ENCODE assay signal across 8 cellular contexts in the genomic region with DNA sequence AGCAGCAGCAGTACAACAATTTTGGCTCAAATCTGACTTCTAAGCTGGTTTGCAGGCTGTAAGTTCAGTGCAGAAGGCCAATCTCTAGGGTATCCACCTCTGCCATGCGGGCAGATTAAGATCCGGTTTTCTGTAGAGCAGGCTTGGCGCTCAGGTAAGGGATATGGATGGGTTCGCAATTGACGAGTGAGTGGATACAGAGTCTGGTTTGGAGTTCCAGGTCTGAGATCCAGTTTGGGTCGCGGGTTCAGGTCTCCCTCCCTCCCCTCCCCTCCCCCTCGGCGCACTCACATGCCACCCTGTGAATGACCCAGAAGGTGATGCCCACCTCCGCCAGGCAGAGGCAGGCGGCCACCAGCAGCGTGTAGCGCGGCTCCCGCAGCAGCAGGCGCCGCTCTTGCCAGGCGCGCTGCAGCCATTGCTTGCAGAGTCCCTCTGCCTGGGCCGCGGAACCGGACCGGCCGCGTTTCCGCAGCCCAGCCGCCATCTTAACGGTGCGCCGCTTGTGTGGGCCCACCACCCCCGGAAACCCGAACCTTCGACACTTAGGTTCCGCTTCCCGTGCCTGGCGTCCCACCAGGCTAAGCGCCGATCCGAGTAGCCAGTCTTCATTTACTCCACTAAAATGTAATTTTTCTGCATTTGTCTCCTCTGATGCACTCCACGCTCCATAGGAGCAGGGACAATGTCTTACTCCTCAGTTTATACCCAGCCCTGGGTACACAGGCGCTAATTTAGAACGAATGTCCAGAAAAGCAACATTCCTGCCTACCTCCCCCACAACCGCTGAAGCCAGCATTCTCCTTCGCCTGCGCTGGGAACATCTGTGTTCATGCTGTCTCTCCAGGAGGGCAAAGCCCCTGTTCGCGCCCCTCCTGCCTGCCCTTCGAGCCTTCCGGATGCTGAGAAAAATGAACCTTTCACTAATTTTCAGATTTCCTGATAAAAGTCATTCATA. TPM values are rescaled to one million over a fixed set of nuclear protein-coding genes. Genes with fewer than 3 reads are reported as not detected.
DNase-seq lines count a peak whose midpoint lies in the region; ATAC-seq and TF ChIP-seq lines count a peak whose summit lies in the region.

ALG3 (minus strand) TSS at position 509 of the 958 bp plus-strand sequence; CDS start at position 487, 22 bp downstream.

- no peaks in the 10 kb centered on the region for H3K9me3 ChIP-seq in CD4-positive, alpha-beta T cell (ENCODE audit: control insufficient read depth, low read length)
- H3K9me3 ChIP-seq in OCI-LY1 (ENCODE audit: low read length) = no peaks in the 10 kb centered on the region

- peaks cover 21% of the 10 kb centered on the region for H3K4me1 Mint-ChIP-seq in CD4-positive, alpha-beta T cell (ENCODE audit: low read depth)

- TF ChIP-seq CTCF in CD4-positive, alpha-beta T cell (IDR thresholded peaks at IDR 0.05) = no peak
- TF ChIP-seq CTCF in OCI-LY1 (IDR thresholded peaks at IDR 0.05; ENCODE audit: low read length) = no peak

- peak within 1 kb of the TSS; percentile 98 for H3K9ac ChIP-seq in OCI-LY1 (ENCODE audit: low read length)

- peak within 1 kb of the TSS; percentile 61 for H3K27ac ChIP-seq in CD4-positive, alpha-beta T cell (ENCODE audit: low read depth, low read length)
- H3K27ac ChIP-seq in OCI-LY1 (ENCODE audit: low read depth, low read length, poor library complexity, severe bottlenecking) (peak within 1 kb of the TSS; percentile 94), epithelial cell of prostate (peak within 1 kb of the TSS; percentile 91)

- H3K4me3 Mint-ChIP-seq in CD4-positive, alpha-beta T cell = peak within 1 kb of the TSS; percentile 93

- H2AFZ ChIP-seq in OCI-LY1 (ENCODE audit: low read length) = peak within 1 kb of the TSS; percentile 98

- peaks cover 10% of the 10 kb centered on the region for H3K79me2 ChIP-seq in OCI-LY1 (ENCODE audit: insufficient read depth, low read length)

- CTCF ChIA-PET in CD4-positive, alpha-beta T cell (lab: Charles Lee) = interaction anchor here (1.1 to 3.4 kb wide), 5 partner anchors 12 to 103 kb away, joined by 4 to 21 read pairs (median 12); partner anchors contain the start of genes ABCF3 and CAMK2N2

- peak within 1 kb of the TSS; percentile 76 for H3K4me3 ChIP-seq in OCI-LY1 (ENCODE audit: low read depth, low read length, poor library complexity, severe bottlenecking)

- ATAC-seq in CD4-positive, alpha-beta T cell (ENCODE audit: poor library complexity) = peak; percentile 41
- ATAC-seq in GM19438 (IDR thresholded peaks at IDR 0.05; ENCODE audit: low read depth, unreplicated experiment) = peak; percentile 57

- peaks cover 14% of the 10 kb centered on the region for H3K4me1 ChIP-seq in OCI-LY1 (ENCODE audit: insufficient read depth, low read length, severe bottlenecking)

- no peaks in the 10 kb centered on the region for H3K27me3 Mint-ChIP-seq in CD4-positive, alpha-beta T cell

- intact Hi-C loops in CD4-positive, alpha-beta T cell (cut with DNase I, micrococcal nuclease) = loop anchor here (1.0 to 5.0 kb wide), 9 partner anchors 51 to 364 kb away; partner anchors contain the start of genes ABCC5 (in 1 of the 2), ABCF3 (in 1 of the 2), AP2M1 (in 1 of the 2) and CLCN2 (in 1 of the 2)

- peaks cover 32% of the 10 kb centered on the region for H3K36me3 Mint-ChIP-seq in CD4-positive, alpha-beta T cell (ENCODE audit: low read depth)

- H3K9me2 ChIP-seq in OCI-LY1 (ENCODE audit: low read depth, low read length) = no peaks in the 10 kb centered on the region

- H4K20me1 ChIP-seq in OCI-LY1 (ENCODE audit: insufficient read depth, low read length) = no peaks in the 10 kb centered on the region

- H3K27ac Mint-ChIP-seq in CD4-positive, alpha-beta T cell = peak within 1 kb of the TSS; percentile 94

- peak; percentile 79 to 89 (median 81) for DNase-seq in CD4-positive, alpha-beta T cell
- peak; percentile 91 for DNase-seq in HT-29 (ENCODE audit: low spot score)
- DNase-seq in activated T-cell treated with anti-CD3 and anti-CD28 coated beads for 4 hours = peak; percentile 83
- DNase-seq in epithelial cell of prostate (ENCODE audit: low read depth, low spot score) = peak; percentile 46
- peak; percentile 87 for DNase-seq in mucosa of gallbladder (ENCODE audit: low spot score)
- peak; percentile 67 to 75 for DNase-seq in stimulated activated CD8-positive, alpha-beta memory T cell treated with anti-CD3 and anti-CD28 coated beads, Interleukin-4, amount 100 ng/mL, for 1 hour (ENCODE audit: low read depth in 2 of 2, low spot score in 1 of 2)

- no peaks in the 10 kb centered on the region for H3F3A ChIP-seq in OCI-LY1 (ENCODE audit: insufficient read depth, low read length)

- peaks cover 23% of the 10 kb centered on the region for H3K36me3 ChIP-seq in OCI-LY1 (ENCODE audit: insufficient read depth, low read length)

- H3K27me3 ChIP-seq in CD4-positive, alpha-beta T cell (ENCODE audit: control insufficient read depth, insufficient read depth, low read length) = no peaks in the 10 kb centered on the region
- no peaks in the 10 kb centered on the region for H3K27me3 ChIP-seq in OCI-LY1 (ENCODE audit: insufficient read depth, low read length)

- POLR2A ChIA-PET in CD4-positive, alpha-beta T cell (lab: Charles Lee) = interaction anchor here (1.0 to 1.3 kb wide), 2 partner anchors 14 to 113 kb away, joined by 4 read pairs; partner anchors contain the start of gene EIF2B5

- no peaks in the 10 kb centered on the region for H3K9me3 Mint-ChIP-seq in CD4-positive, alpha-beta T cell

- H3K4me2 ChIP-seq in OCI-LY1 (ENCODE audit: low read length) = peak within 1 kb of the TSS; percentile 99

RNA-seq across cellular contexts. Expression of gene ALG3, which starts in this region (rescaled TPM):
- 10 to 100 TPM; 12.0 to 13.5 TPM for total RNA-seq in CD4-positive, alpha-beta T cell
- 103 and 117 TPM in 2 replicates for total RNA-seq in HT-29 (2014; rRNA removed; shearing (Covaris generic))
- total RNA-seq in mucosa of gallbladder = 44.7 TPM

Comparison
In these comparisons a context has a peak if more than half of its experiments do, and no peak if none do; other contexts are left out.
1. Peak in every context shown above with its lines: DNase-seq, ATAC-seq, H3K4me3 ChIP-seq and H3K27ac ChIP-seq.